12 cellular contexts compared by ENCODE assay signal in genomic region chr3:29331830-29332637, GRCh38. TPM values are rescaled to one million over a fixed set of nuclear protein-coding genes. Genes with fewer than 3 reads are reported as not detected.
DNase-seq lines count a peak whose midpoint lies in the region; ATAC-seq and TF ChIP-seq lines count a peak whose summit lies in the region.
"Had no signal": no experiment of that assay in that cellular context is flagged by ENCODE, and none has a peak within 500 bp of the region (broad histone marks: within the 10 kb centered on the region; RNA-seq: fewer than 3 reads in every experiment).

No MANE protein-coding gene starts in this region.

- DNase-seq in ascending aorta (ENCODE audit: low spot score in 2 of 2) (no peak), left ventricle myocardium superior (no peak), NCI-H446 treated with DMSO at 0.1 percent for 48 hours (lab: John Stamatoyannopoulos, UW) (no peak), iPS-NIHi7 (ENCODE audit: extremely low spot score) (no peak), NAMALWA (ENCODE audit: low spot score) (no peak)
- DNase-seq in stimulated activated CD4-positive, alpha-beta T cell treated with anti-CD3 and anti-CD28 coated beads, Interleukin-12 subunit alpha, Interleukin-12 subunit beta, amount 100 ng/mL, for 4 hours: no peak
- DNase-seq: naive B cell, NCI-H187 treated with DMSO at 0.1 percent for 48 hours had no signal

- no peaks in the 10 kb centered on the region for H3K9me3 ChIP-seq in ascending aorta
- no peaks in the 10 kb centered on the region for H3K9me3 ChIP-seq in stomach smooth muscle (ENCODE audit: control insufficient read depth in 2 of 2, low read length in 2 of 2)

- H3K4me3 ChIP-seq in ascending aorta (no peak overlapping the region), stomach smooth muscle (ENCODE audit: low read length in 2 of 2) (peak overlapping the region in 1 of 2 donors; percentile 29)
- H3K4me3 ChIP-seq: coronary artery had no signal

- H3K36me3 ChIP-seq in ascending aorta (no peaks in the 10 kb centered on the region), stomach smooth muscle (ENCODE audit: control insufficient read depth in 2 of 2, insufficient read depth in 2 of 2, low read length in 2 of 2) (no peaks in the 10 kb centered on the region)

- H3K9ac ChIP-seq in stomach smooth muscle (ENCODE audit: low read length in 2 of 2): no peak overlapping the region

- H3K27me3 ChIP-seq in ascending aorta: no peaks in the 10 kb centered on the region
- H3K27me3 ChIP-seq in stomach smooth muscle (ENCODE audit: control insufficient read depth in 1 of 2, insufficient read depth in 2 of 2, low read length in 2 of 2): no peaks in the 10 kb centered on the region

- peak; percentile 51 for ATAC-seq in GM19025 (IDR thresholded peaks at IDR 0.05; ENCODE audit: low read depth, unreplicated experiment)
- ATAC-seq in left ventricle myocardium superior: peak; percentile 5
- ATAC-seq: Panc1 had no signal

- intact Hi-C loops in ascending aorta (cut with DNase I) (no loop called here), left ventricle myocardium superior (cut with micrococcal nuclease) (no loop called here)

- peaks cover 0 to 46% of the 10 kb centered on the region in 2 donors for H3K4me1 ChIP-seq in ascending aorta
- H3K4me1 ChIP-seq in stomach smooth muscle (ENCODE audit: control insufficient read depth, insufficient read depth, low read length): peaks cover 4% of the 10 kb centered on the region

- H3K27ac ChIP-seq in ascending aorta (peak overlapping the region; percentile 55 to 64), stomach smooth muscle (ENCODE audit: low read length) (peak overlapping the region; percentile 59)

- TF ChIP-seq CTCF in ascending aorta (IDR thresholded peaks at IDR 0.05): no peak

RNA-seq across cellular contexts. Expression of gene RBMS3, which starts 51.2 kb away (rescaled TPM):
- total RNA-seq in ascending aorta: 65.8 TPM
- total RNA-seq in left ventricle myocardium superior: 20.7 TPM
